In genomic region chr11:45655347-45655756, GRCh38 we compare ENCODE assay signal across 8 cellular contexts. TPM values are rescaled to one million over a fixed set of nuclear protein-coding genes. Genes with fewer than 3 reads are reported as not detected.
DNase-seq lines count a peak whose midpoint lies in the region; ATAC-seq, FAIRE-seq and TF ChIP-seq lines count a peak whose summit lies in the region.

No MANE protein-coding gene starts in this region.

- H3K27ac ChIP-seq in colonic mucosa (no peak overlapping the region), HepG2 (ENCODE audit: extremely low read length, insufficient read depth, low read length) (no peak overlapping the region)

- DNase-seq in Caco-2 (peak; percentile 68 to 81), HEK293T (ENCODE audit: extremely low spot score) (peak; percentile 83), NCI-H345 treated with DMSO at 0.1 percent for 48 hours (lab: John Stamatoyannopoulos, UW; ENCODE audit: unreplicated experiment) (peak; percentile 31), colonic mucosa (peak; percentile 65), HepG2 (ENCODE audit: low spot score) (peak; percentile 44)
- peak; percentile 87 for DNase-seq in activated CD4-positive, alpha-beta T cell treated with anti-CD3 and anti-CD28 coated beads, Interleukin-2, amount 10 ng/mL, durations not matched to agents 24 days and 14 days
- peak; percentile 44 to 69 for DNase-seq in stimulated activated CD4-positive, alpha-beta T cell treated with anti-CD3 and anti-CD28 coated beads, Interleukin-4, amount 100 ng/mL, for 48 hours (ENCODE audit: low read depth in 2 of 2)

- no peaks in the 10 kb centered on the region for H3K36me3 Mint-ChIP-seq in Caco-2 (ENCODE audit: insufficient read depth, unreplicated experiment)
- no peaks in the 10 kb centered on the region for H3K36me3 Mint-ChIP-seq in activated CD4-positive, alpha-beta T cell treated with anti-CD3 and anti-CD28 coated beads, Interleukin-2, amount 10 ng/mL, durations not matched to agents 24 days and 14 days (ENCODE audit: low read depth)

- H3K4me2 ChIP-seq in HepG2 (ENCODE audit: low read depth, low read length): no peak overlapping the region

- TF ChIP-seq RAD21 in HepG2 (CRISPR knock-in tag; IDR thresholded peaks at IDR 0.05): peak; percentile 64

- H3K9me3 ChIP-seq in Caco-2: no peaks in the 10 kb centered on the region
- no peaks in the 10 kb centered on the region for H3K9me3 ChIP-seq in colonic mucosa
- no peaks in the 10 kb centered on the region for H3K9me3 ChIP-seq in HepG2 (ENCODE audit: low read length)

- FAIRE-seq in HepG2 (lab: Jason Lieb, UNC): peak; percentile 44

- peak; percentile 82 for ATAC-seq in HepG2
- ATAC-seq in HG03442 (IDR thresholded peaks at IDR 0.05; ENCODE audit: unreplicated experiment): no peak

- CTCF ChIA-PET in Caco-2 (lab: Charles Lee): interaction anchor here (0.6 to 3.3 kb wide), 13 partner anchors 9 to 1980 kb away, joined by 3 to 36 read pairs (median 4); no protein-coding TSS in a partner anchor
- CTCF ChIA-PET in HEK293T (lab: Yijun Ruan, JAX): interaction anchor here (0.6 to 2.0 kb wide), 19 partner anchors 9 to 1330 kb away, joined by 3 to 21 read pairs (median 4); no protein-coding TSS in a partner anchor
- CTCF ChIA-PET in HepG2 (lab: Yijun Ruan, JAX; ENCODE audit: low intra/inter-chr PET ratio, low total read pairs): interaction anchor here (0.7 to 1.7 kb wide), 3 partner anchors 249 to 315 kb away, joined by 3 to 19 read pairs (median 5); no protein-coding TSS in a partner anchor

- peaks cover 5% of the 10 kb centered on the region for H3K27me3 ChIP-seq in Caco-2 (replicated peaks; ENCODE audit: control insufficient read depth, insufficient read depth, low read length)
- no peaks in the 10 kb centered on the region for H3K27me3 ChIP-seq in colonic mucosa
- peaks cover 8 to 59% of the 10 kb centered on the region in 2 experiments; a peak in 4 of 5 replicates for H3K27me3 ChIP-seq in HepG2 (ENCODE audit: control insufficient read depth in 1 of 2, insufficient read depth in 2 of 2, low read length in 2 of 2)

- H3K4me1 ChIP-seq in Caco-2 (no peaks in the 10 kb centered on the region), colonic mucosa (no peaks in the 10 kb centered on the region), HepG2 (ENCODE audit: insufficient read depth, low read length) (no peaks in the 10 kb centered on the region)

- no peak overlapping the region for H2AFZ ChIP-seq in HepG2 (ENCODE audit: low read length)

- H3K4me3 Mint-ChIP-seq in Caco-2 (ENCODE audit: unreplicated experiment): no peak overlapping the region
- no peak overlapping the region for H3K4me3 Mint-ChIP-seq in activated CD4-positive, alpha-beta T cell treated with anti-CD3 and anti-CD28 coated beads, Interleukin-2, amount 10 ng/mL, durations not matched to agents 24 days and 14 days

- BruUV-seq in Caco-2 (replicated peaks; lab: Mats Ljungman, UMichigan) (no TSS peak), HepG2 (replicated peaks; lab: Mats Ljungman, UMichigan) (no TSS peak)

- TF ChIP-seq CTCF in Caco-2 (IDR thresholded peaks at IDR 0.05; ENCODE audit: insufficient read depth in 1 of 2, low read depth in 1 of 2, low read length in 1 of 2, severe bottlenecking in 1 of 2, unreplicated experiment in 1 of 2) (peak; percentile 82 to 97), colonic mucosa (IDR thresholded peaks at IDR 0.05) (peak; percentile 88), HepG2 (CRISPR knock-in tag; IDR thresholded peaks at IDR 0.05) (peak; percentile 93)

- H3K36me3 ChIP-seq in Caco-2 (ENCODE audit: control insufficient read depth, insufficient read depth, low read length) (no peaks in the 10 kb centered on the region), colonic mucosa (no peaks in the 10 kb centered on the region), HepG2 (replicated peaks in 1 of 2; ENCODE audit: control insufficient read depth in 1 of 2, insufficient read depth in 2 of 2, low read length in 2 of 2) (no peaks in the 10 kb centered on the region)

- no peak overlapping the region for H3K27ac Mint-ChIP-seq in Caco-2 (ENCODE audit: unreplicated experiment)
- no peak overlapping the region for H3K27ac Mint-ChIP-seq in activated CD4-positive, alpha-beta T cell treated with anti-CD3 and anti-CD28 coated beads, Interleukin-2, amount 10 ng/mL, durations not matched to agents 24 days and 14 days

- POLR2A ChIA-PET in Caco-2 (lab: Charles Lee) (interaction anchor here (0.6 kb wide), 1 partner anchor 31 kb away, joined by 3 read pairs; no protein-coding TSS in a partner anchor), HEK293T (lab: Yijun Ruan, JAX) (no interaction called here), HepG2 (lab: Yijun Ruan, JAX) (no interaction called here)

- intact Hi-C loops in Caco-2 (cut with micrococcal nuclease; ENCODE audit: unreplicated experiment) (loop anchor here (1.0 to 5.0 kb wide), 2 partner anchors 117 to 284 kb away; no protein-coding TSS in a partner anchor), colonic mucosa (cut with DNase I) (loop anchor here (2.0 kb wide), 1 partner anchor 285 kb away; no protein-coding TSS in a partner anchor), HepG2 (cut with micrococcal nuclease; ENCODE audit: unreplicated experiment) (loop anchor here (1.0 kb wide), 1 partner anchor 284 kb away; no protein-coding TSS in a partner anchor)
- intact Hi-C loops in activated CD4-positive, alpha-beta T cell treated with anti-CD3 and anti-CD28 coated beads, Interleukin-2, amount 10 ng/mL, durations not matched to agents 24 days and 14 days (cut with micrococcal nuclease): loop anchor here (2.0 to 5.0 kb wide), 2 partner anchors 117 to 285 kb away; no protein-coding TSS in a partner anchor

- H3K4me3 ChIP-seq in Caco-2 (ENCODE audit: low read depth, low read length) (no peak overlapping the region), colonic mucosa (no peak overlapping the region), HepG2 (replicated peaks in 1 of 3; ENCODE audit: insufficient read depth in 1 of 3, low read depth in 2 of 3, low read length in 3 of 3) (no peak overlapping the region)

- no peaks in the 10 kb centered on the region for H3K79me2 ChIP-seq in HepG2 (ENCODE audit: insufficient read depth, low read length)

- H3K27me3 Mint-ChIP-seq in Caco-2 (ENCODE audit: insufficient read depth, unreplicated experiment): peaks cover 29% of the 10 kb centered on the region
- peaks cover 15% of the 10 kb centered on the region for H3K27me3 Mint-ChIP-seq in activated CD4-positive, alpha-beta T cell treated with anti-CD3 and anti-CD28 coated beads, Interleukin-2, amount 10 ng/mL, durations not matched to agents 24 days and 14 days

- H4K20me1 ChIP-seq in HepG2 (ENCODE audit: insufficient read depth, low read length): no peaks in the 10 kb centered on the region

- no peaks in the 10 kb centered on the region for H3K9me3 Mint-ChIP-seq in Caco-2 (ENCODE audit: unreplicated experiment)
- H3K9me3 Mint-ChIP-seq in activated CD4-positive, alpha-beta T cell treated with anti-CD3 and anti-CD28 coated beads, Interleukin-2, amount 10 ng/mL, durations not matched to agents 24 days and 14 days: no peaks in the 10 kb centered on the region

- no peaks in the 10 kb centered on the region for H3K4me1 Mint-ChIP-seq in Caco-2 (ENCODE audit: low read depth, unreplicated experiment)
- peaks cover 2% of the 10 kb centered on the region for H3K4me1 Mint-ChIP-seq in activated CD4-positive, alpha-beta T cell treated with anti-CD3 and anti-CD28 coated beads, Interleukin-2, amount 10 ng/mL, durations not matched to agents 24 days and 14 days

- in situ Hi-C loops in HepG2 (cut with HindIII; ENCODE audit: extremely low pct_ligation_motif_present, low pct_unique_long_range_greater_than_20kb): no loop called here

- H3K9ac ChIP-seq in colonic mucosa (ENCODE audit: low read depth in 2 of 2, low read length in 2 of 2) (no peak overlapping the region), HepG2 (ENCODE audit: insufficient read depth, low read depth, low read length) (no peak overlapping the region)

- no peak for TF ChIP-seq EP300 in HepG2 (IDR thresholded peaks at IDR 0.05; ENCODE audit: low read depth in 2 of 2, low read length in 2 of 2)
- no peak for TF ChIP-seq EP300 in HepG2 (CRISPR knock-in tag; IDR thresholded peaks at IDR 0.05; ENCODE audit: borderline replicate concordance)

- 9% methylated on average over 9 of the region's 16 CpGs for WGBS in HepG2 (ENCODE audit: low lambda C conversion rate)

- no peak for TF ChIP-seq POLR2A in HepG2 (IDR thresholded peaks at IDR 0.05; ENCODE audit: insufficient read depth in 1 of 2, low read depth in 2 of 2, low read length in 2 of 2)

TF ChIP-seq in HEK293T, 16 proteins besides CTCF, POLR2A, EP300 and RAD21 (continues in another document):
- TF ChIP-seq ZNF384 (IDR thresholded peaks at IDR 0.05): no peak
- TF ChIP-seq FOXM1 (IDR thresholded peaks at IDR 0.05; ENCODE audit: borderline replicate concordance): no peak
- no peak for TF ChIP-seq SP1 (IDR thresholded peaks at IDR 0.05)

TF ChIP-seq in HepG2, 621 proteins besides CTCF, POLR2A, EP300 and RAD21 (continues in another document):
- TF ChIP-seq SMC3 (IDR thresholded peaks at IDR 0.05; ENCODE audit: low read length) (peak; percentile 81), SRSF4 (IDR thresholded peaks at IDR 0.05; ENCODE audit: low read depth, low read length, poor library complexity, severe bottlenecking) (no peak)

RNA-seq across cellular contexts. Expression of gene CHST1, which starts 10.1 kb away (rescaled TPM):
- total RNA-seq in Caco-2 (2022) (not detected in 2 replicates), colonic mucosa (under 1 TPM; 0.54 to 0.58 TPM), HepG2 (2016; rRNA removed; fragmentation: Illumina TruSeq; extraction: Trizol) (not detected in 2 replicates)
- total RNA-seq in activated CD4-positive, alpha-beta T cell treated with anti-CD3 and anti-CD28 coated beads, Interleukin-2, amount 10 ng/mL, durations not matched to agents 24 days and 14 days: 0.28 and 0.36 TPM in 2 replicates
- total RNA-seq in HepG2 (2016; cell fraction: cytosol; rRNA removed; fragmentation: Illumina TruSeq; extraction: Trizol; ENCODE audit: low read depth): not detected in 2 replicates
- total RNA-seq in HepG2 (2016; cell fraction: insoluble cytoplasmic fraction; rRNA removed; fragmentation: Illumina TruSeq; extraction: Trizol): not detected in 2 replicates
- not detected in 2 replicates for total RNA-seq in HepG2 (2016; cell fraction: membrane; rRNA removed; fragmentation: Illumina TruSeq; extraction: Trizol)
- not detected in 2 replicates for total RNA-seq in HepG2 (2016; cell fraction: nucleus; rRNA removed; fragmentation: Illumina TruSeq; extraction: Trizol)
- polyA plus RNA-seq in HepG2 (2011; rRNA removed): not detected in 2 replicates
- not detected in 2 replicates for polyA plus RNA-seq in HepG2 (2011; cell fraction: cytosol; rRNA removed)
- not detected in 2 replicates for polyA plus RNA-seq in HepG2 (2011; cell fraction: nucleus; rRNA removed)
- not detected in 2 replicates for polyA plus RNA-seq in HepG2 (2012)
- polyA plus RNA-seq in HepG2 (2016; cell fraction: cytosol; fragmentation: Illumina TruSeq; extraction: Trizol; ENCODE audit: low read depth): not detected in 2 replicates
- polyA plus RNA-seq in HepG2 (2016; cell fraction: insoluble cytoplasmic fraction; fragmentation: Illumina TruSeq; extraction: Trizol; ENCODE audit: low read depth): not detected in 2 replicates
- not detected in 2 replicates for polyA plus RNA-seq in HepG2 (2016; cell fraction: membrane; fragmentation: Illumina TruSeq; extraction: Trizol; ENCODE audit: low read depth)
- polyA plus RNA-seq in HepG2 (2016; cell fraction: nucleus; fragmentation: Illumina TruSeq; extraction: Trizol; ENCODE audit: insufficient read depth, low read depth): not detected in 2 replicates
- not detected in 2 replicates for polyA minus RNA-seq in HepG2 (2011; rRNA and poly(A)+ RNA removed; ENCODE audit: low replicate concordance)
- polyA minus RNA-seq in HepG2 (2011; cell fraction: cytosol; rRNA and poly(A)+ RNA removed): not detected in 2 replicates
- not detected in 2 replicates for polyA minus RNA-seq in HepG2 (2011; cell fraction: nucleus; rRNA and poly(A)+ RNA removed)

Comparison
In these comparisons a context has a peak if more than half of its experiments do, and no peak if none do; other contexts are left out.
1. DNase-seq: peak in every context shown above with its lines; median percentile 87 in activated CD4-positive, alpha-beta T cell treated with anti-CD3 and anti-CD28 coated beads, Interleukin-2, amount 10 ng/mL, durations not matched to agents 24 days and 14 days; 83 in HEK293T; 74 in Caco-2; 65 in colonic mucosa; 56 in stimulated activated CD4-positive, alpha-beta T cell treated with anti-CD3 and anti-CD28 coated beads, Interleukin-4, amount 100 ng/mL, for 48 hours; 44 in HepG2; 31 in NCI-H345 treated with DMSO at 0.1 percent for 48 hours.